ENCODE assay signal across 16 cellular contexts in genomic region chr2:224969095-224969494, GRCh38.
DNase-seq lines count a peak whose midpoint lies in the region; ATAC-seq and TF ChIP-seq lines count a peak whose summit lies in the region.
"Had no signal": no experiment of that assay in that cellular context is flagged by ENCODE, and none has a peak within 500 bp of the region (broad histone marks: within the 10 kb centered on the region; RNA-seq: fewer than 3 reads in every experiment).

No MANE protein-coding gene starts in this region.

- peaks cover 25% of the 10 kb centered on the region for H3K4me1 ChIP-seq in OCI-LY1 (ENCODE audit: insufficient read depth, low read length, severe bottlenecking)
- H3K4me1 ChIP-seq: upper lobe of right lung had no signal

- H3K9me3 Mint-ChIP-seq in activated CD8-positive, alpha-beta memory T cell treated with anti-CD3 and anti-CD28 coated beads, Interleukin-2, amount 10 ng/mL, durations not matched to agents 7 days and 5 days (ENCODE audit: low read depth), result no peaks in the 10 kb centered on the region
- H3K9me3 Mint-ChIP-seq in central memory CD8-positive, alpha-beta T cell, result no peaks in the 10 kb centered on the region
- no peaks in the 10 kb centered on the region for H3K9me3 Mint-ChIP-seq in stimulated activated naive CD8-positive, alpha-beta T cell treated with anti-CD3 and anti-CD28 coated beads, Interleukin-15, Interleukin-2, amounts not matched to agents 100 ng/mL and 50 ng/mL, for 24 hours

- H3K27ac ChIP-seq in OCI-LY1 (ENCODE audit: low read depth, low read length, poor library complexity, severe bottlenecking), result no peak overlapping the region
- H3K27ac ChIP-seq: upper lobe of right lung had no signal

- H3K36me3 Mint-ChIP-seq in activated CD8-positive, alpha-beta memory T cell treated with anti-CD3 and anti-CD28 coated beads, Interleukin-2, amount 10 ng/mL, durations not matched to agents 7 days and 5 days, result peaks cover 18% of the 10 kb centered on the region
- peaks cover 2% of the 10 kb centered on the region for H3K36me3 Mint-ChIP-seq in central memory CD8-positive, alpha-beta T cell (ENCODE audit: insufficient read depth)
- H3K36me3 Mint-ChIP-seq in stimulated activated naive CD8-positive, alpha-beta T cell treated with anti-CD3 and anti-CD28 coated beads, Interleukin-15, Interleukin-2, amounts not matched to agents 100 ng/mL and 50 ng/mL, for 24 hours (ENCODE audit: low read depth), result no peaks in the 10 kb centered on the region

- peak overlapping the region; percentile 37 for H3K27ac Mint-ChIP-seq in activated CD8-positive, alpha-beta memory T cell treated with anti-CD3 and anti-CD28 coated beads, Interleukin-2, amount 10 ng/mL, durations not matched to agents 7 days and 5 days
- H3K27ac Mint-ChIP-seq in central memory CD8-positive, alpha-beta T cell (ENCODE audit: low read depth), result peak overlapping the region; percentile 67
- H3K27ac Mint-ChIP-seq in stimulated activated naive CD8-positive, alpha-beta T cell treated with anti-CD3 and anti-CD28 coated beads, Interleukin-15, Interleukin-2, amounts not matched to agents 100 ng/mL and 50 ng/mL, for 24 hours, result peak overlapping the region; percentile 94

- H2AFZ ChIP-seq in OCI-LY1 (ENCODE audit: low read length), result 0 out of 2 replicates have a peak overlapping the region, but pooled peaks have one; percentile 30

- H3K4me2 ChIP-seq in OCI-LY1 (ENCODE audit: low read length), result no peak overlapping the region

- TF ChIP-seq CTCF in OCI-LY1 (IDR thresholded peaks at IDR 0.05; ENCODE audit: low read length), result no peak

- H3K4me3 ChIP-seq in OCI-LY1 (ENCODE audit: low read depth, low read length, poor library complexity, severe bottlenecking), result no peak overlapping the region
- H3K4me3 ChIP-seq: MG63, upper lobe of right lung had no signal

- no peaks in the 10 kb centered on the region for H3K36me3 ChIP-seq in OCI-LY1 (ENCODE audit: insufficient read depth, low read length)
- H3K36me3 ChIP-seq: MG63, upper lobe of right lung had no signal

- CTCF ChIA-PET in activated CD8-positive, alpha-beta memory T cell treated with anti-CD3 and anti-CD28 coated beads, Interleukin-2, amount 10 ng/mL, durations not matched to agents 7 days and 5 days (lab: Charles Lee), result interaction anchor here (1.3 to 1.4 kb wide), 2 partner anchors 9 to 11 kb away, joined by 3 to 4 read pairs; no protein-coding TSS in a partner anchor

- H3F3A ChIP-seq in OCI-LY1 (ENCODE audit: insufficient read depth, low read length), result no peaks in the 10 kb centered on the region

- H4K20me1 ChIP-seq in OCI-LY1 (ENCODE audit: insufficient read depth, low read length), result no peaks in the 10 kb centered on the region

- H3K9me3 ChIP-seq in OCI-LY1 (ENCODE audit: low read length), result no peaks in the 10 kb centered on the region
- H3K9me3 ChIP-seq: MG63, upper lobe of right lung had no signal

- H3K9ac ChIP-seq in OCI-LY1 (ENCODE audit: low read length), result no peak overlapping the region

- H3K27me3 Mint-ChIP-seq in activated CD8-positive, alpha-beta memory T cell treated with anti-CD3 and anti-CD28 coated beads, Interleukin-2, amount 10 ng/mL, durations not matched to agents 7 days and 5 days, result no peaks in the 10 kb centered on the region
- H3K27me3 Mint-ChIP-seq in central memory CD8-positive, alpha-beta T cell, result no peaks in the 10 kb centered on the region
- H3K27me3 Mint-ChIP-seq in stimulated activated naive CD8-positive, alpha-beta T cell treated with anti-CD3 and anti-CD28 coated beads, Interleukin-15, Interleukin-2, amounts not matched to agents 100 ng/mL and 50 ng/mL, for 24 hours, result no peaks in the 10 kb centered on the region

- no peak for ATAC-seq in activated CD8-positive, alpha-beta memory T cell treated with anti-CD3 and anti-CD28 coated beads, Interleukin-2, amount 10 ng/mL, durations not matched to agents 7 days and 5 days
- ATAC-seq in central memory CD8-positive, alpha-beta T cell (replicated peaks; ENCODE audit: extremely low read depth, poor library complexity, severe bottlenecking), result no peak
- ATAC-seq: upper lobe of right lung had no signal

- no peaks in the 10 kb centered on the region for H3K79me2 ChIP-seq in OCI-LY1 (ENCODE audit: insufficient read depth, low read length)

- no peak overlapping the region for H3K4me3 Mint-ChIP-seq in activated CD8-positive, alpha-beta memory T cell treated with anti-CD3 and anti-CD28 coated beads, Interleukin-2, amount 10 ng/mL, durations not matched to agents 7 days and 5 days
- H3K4me3 Mint-ChIP-seq in central memory CD8-positive, alpha-beta T cell, result no peak overlapping the region
- H3K4me3 Mint-ChIP-seq in stimulated activated naive CD8-positive, alpha-beta T cell treated with anti-CD3 and anti-CD28 coated beads, Interleukin-15, Interleukin-2, amounts not matched to agents 100 ng/mL and 50 ng/mL, for 24 hours, result peak overlapping the region; percentile 53

- DNase-seq in activated CD8-positive, alpha-beta memory T cell treated with anti-CD3 and anti-CD28 coated beads, Interleukin-2, amount 10 ng/mL, durations not matched to agents 7 days and 5 days, result no peak
- no peak for DNase-seq in activated CD8-positive, alpha-beta memory T cell treated with anti-CD3 and anti-CD28 coated beads, Interleukin-2, amount 50 U/mL, for 48 hours
- DNase-seq in central memory CD8-positive, alpha-beta T cell (ENCODE audit: low spot score in 2 of 2), result no peak
- DNase-seq in stimulated activated naive CD4-positive, alpha-beta T cell (lab: John Stamatoyannopoulos, UW), result no peak
- DNase-seq in GDM1 (lab: John Stamatoyannopoulos, UW), result no peak
- no peak for DNase-seq in DMS79 (lab: John Stamatoyannopoulos, UW)
- DNase-seq: activated CD4-positive, alpha-beta T cell treated with anti-CD3 and anti-CD28 coated beads for 4 hours; EL; islet precursor cell; MG63; NCI-H187 treated with DMSO at 0.1 percent for 48 hours; NCI-H446 treated with DMSO at 0.1 percent for 48 hours; SIG-M5; upper lobe of right lung had no signal

- no peaks in the 10 kb centered on the region for H3K27me3 ChIP-seq in OCI-LY1 (ENCODE audit: insufficient read depth, low read length)
- H3K27me3 ChIP-seq: MG63, upper lobe of right lung had no signal

- H3K4me1 Mint-ChIP-seq in activated CD8-positive, alpha-beta memory T cell treated with anti-CD3 and anti-CD28 coated beads, Interleukin-2, amount 10 ng/mL, durations not matched to agents 7 days and 5 days, result peaks cover 50% of the 10 kb centered on the region
- H3K4me1 Mint-ChIP-seq in central memory CD8-positive, alpha-beta T cell, result peaks cover 55% of the 10 kb centered on the region
- peaks cover 72% of the 10 kb centered on the region for H3K4me1 Mint-ChIP-seq in stimulated activated naive CD8-positive, alpha-beta T cell treated with anti-CD3 and anti-CD28 coated beads, Interleukin-15, Interleukin-2, amounts not matched to agents 100 ng/mL and 50 ng/mL, for 24 hours (ENCODE audit: low read depth)

- no peaks in the 10 kb centered on the region for H3K9me2 ChIP-seq in OCI-LY1 (ENCODE audit: low read depth, low read length)

Comparison
In these comparisons a context has a peak if more than half of its experiments do, and no peak if none do; other contexts are left out.
1. H3K27ac Mint-ChIP-seq: peak in every context shown above with its lines; median percentile 94 in stimulated activated naive CD8-positive, alpha-beta T cell treated with anti-CD3 and anti-CD28 coated beads, Interleukin-15, Interleukin-2, amounts not matched to agents 100 ng/mL and 50 ng/mL, for 24 hours; 67 in central memory CD8-positive, alpha-beta T cell; 37 in activated CD8-positive, alpha-beta memory T cell treated with anti-CD3 and anti-CD28 coated beads, Interleukin-2, amount 10 ng/mL, durations not matched to agents 7 days and 5 days.